In the genomic region with DNA sequence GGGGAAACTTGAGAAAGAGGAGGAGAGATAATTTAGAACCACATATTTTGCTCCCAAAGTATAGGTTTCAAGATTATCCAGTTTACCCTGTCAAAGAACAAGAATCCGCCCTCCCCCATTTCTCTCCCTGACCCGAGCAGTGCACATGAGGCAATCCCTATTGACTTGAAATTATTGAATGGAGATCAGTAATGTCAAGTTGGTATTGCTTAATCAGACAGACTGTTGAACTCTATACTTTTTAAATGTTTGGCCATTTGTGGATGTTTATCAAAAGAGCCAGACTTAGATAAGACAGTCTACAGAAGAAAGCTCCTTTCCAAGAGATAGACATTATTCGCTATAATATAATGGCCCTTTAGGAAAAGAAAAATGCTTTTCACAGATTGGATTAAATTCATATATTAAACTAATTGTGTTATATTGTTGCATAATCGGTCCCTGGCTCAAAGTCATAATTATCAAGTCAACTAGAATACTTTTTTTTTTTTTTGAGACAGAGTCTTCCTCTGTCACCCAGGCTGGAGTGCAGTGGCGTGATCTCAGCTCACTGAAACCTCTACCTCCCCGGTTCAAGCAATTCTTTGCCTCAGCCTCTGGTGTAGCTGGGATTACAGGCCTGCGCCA, we compare ENCODE assay signal across 1 cellular context.
TF ChIP-seq lines count a peak whose summit lies in the region.

No MANE protein-coding gene starts in this region.

TF ChIP-seq in HepG2, 621 proteins besides CTCF, POLR2A, EP300 and RAD21 (continued from another document and continues in another):
- TF ChIP-seq, protein P1, sequence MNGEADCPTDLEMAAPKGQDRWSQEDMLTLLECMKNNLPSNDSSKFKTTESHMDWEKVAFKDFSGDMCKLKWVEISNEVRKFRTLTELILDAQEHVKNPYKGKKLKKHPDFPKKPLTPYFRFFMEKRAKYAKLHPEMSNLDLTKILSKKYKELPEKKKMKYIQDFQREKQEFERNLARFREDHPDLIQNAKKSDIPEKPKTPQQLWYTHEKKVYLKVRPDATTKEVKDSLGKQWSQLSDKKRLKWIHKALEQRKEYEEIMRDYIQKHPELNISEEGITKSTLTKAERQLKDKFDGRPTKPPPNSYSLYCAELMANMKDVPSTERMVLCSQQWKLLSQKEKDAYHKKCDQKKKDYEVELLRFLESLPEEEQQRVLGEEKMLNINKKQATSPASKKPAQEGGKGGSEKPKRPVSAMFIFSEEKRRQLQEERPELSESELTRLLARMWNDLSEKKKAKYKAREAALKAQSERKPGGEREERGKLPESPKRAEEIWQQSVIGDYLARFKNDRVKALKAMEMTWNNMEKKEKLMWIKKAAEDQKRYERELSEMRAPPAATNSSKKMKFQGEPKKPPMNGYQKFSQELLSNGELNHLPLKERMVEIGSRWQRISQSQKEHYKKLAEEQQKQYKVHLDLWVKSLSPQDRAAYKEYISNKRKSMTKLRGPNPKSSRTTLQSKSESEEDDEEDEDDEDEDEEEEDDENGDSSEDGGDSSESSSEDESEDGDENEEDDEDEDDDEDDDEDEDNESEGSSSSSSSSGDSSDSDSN (CRISPR knock-in tag; IDR thresholded peaks at IDR 0.05), result no peak
- TF ChIP-seq ZBTB3 (CRISPR knock-in tag; IDR thresholded peaks at IDR 0.05; ENCODE audit: borderline replicate concordance, low read depth) (0 out of 2 replicates have a peak, but pooled peaks have one; percentile 45), TEAD3 (CRISPR knock-in tag; optimal IDR thresholded peaks at IDR 0.05; ENCODE audit: borderline replicate concordance) (peak; percentile 8), MEIS2 (CRISPR knock-in tag; IDR thresholded peaks at IDR 0.05) (0 out of 2 replicates have a peak, but pooled peaks have one; percentile 24), KAT8 (CRISPR knock-in tag; IDR thresholded peaks at IDR 0.05) (0 out of 2 replicates have a peak, but pooled peaks have one; percentile 24), ZNF768 (CRISPR knock-in tag; IDR thresholded peaks at IDR 0.05) (no peak), REPIN1 (CRISPR knock-in tag; IDR thresholded peaks at IDR 0.05; ENCODE audit: borderline replicate concordance, low read depth) (peak; percentile 43; the same call in 1 of the 2 replicates), MIER2 (CRISPR knock-in tag; IDR thresholded peaks at IDR 0.05) (0 out of 2 replicates have a peak, but pooled peaks have one; percentile 24), TBX2 (CRISPR knock-in tag; IDR thresholded peaks at IDR 0.05; ENCODE audit: borderline replicate concordance) (no peak), HMG20A (CRISPR knock-in tag; IDR thresholded peaks at IDR 0.05; ENCODE audit: borderline replicate concordance) (peak; percentile 68; the same call in 1 of the 2 replicates), ZNF230 (CRISPR knock-in tag; IDR thresholded peaks at IDR 0.05) (no peak), FOXO1 (CRISPR knock-in tag; IDR thresholded peaks at IDR 0.05) (peak; percentile 68; the same call in 1 of the 2 replicates), MIER3 (CRISPR knock-in tag; IDR thresholded peaks at IDR 0.05; ENCODE audit: borderline replicate concordance) (peak; percentile 56; the same call in 1 of the 2 replicates), TARDBP (CRISPR knock-in tag; IDR thresholded peaks at IDR 0.05) (peak; percentile 61; the same call in 1 of the 2 replicates), HMGA1 (CRISPR knock-in tag; conservative IDR thresholded peaks at IDR 0.05) (no peak), ZNF577 (CRISPR knock-in tag; IDR thresholded peaks at IDR 0.05; ENCODE audit: borderline replicate concordance, low read depth) (no peak), RELA (CRISPR knock-in tag; IDR thresholded peaks at IDR 0.05) (no peak), RBM22 (optimal IDR thresholded peaks at IDR 0.05; ENCODE audit: low read length) (no peak), ATRX (CRISPR knock-in tag; IDR thresholded peaks at IDR 0.05; ENCODE audit: borderline replicate concordance) (no peak), FOXK2 (IDR thresholded peaks at IDR 0.05) (peak; percentile 36; the same call in 1 of the 2 replicates), SKI (IDR thresholded peaks at IDR 0.05; ENCODE audit: partially characterized antibody) (peak; percentile 93), ZNF460 (CRISPR knock-in tag; IDR thresholded peaks at IDR 0.05; ENCODE audit: borderline replicate concordance) (no peak), BCL6 (CRISPR knock-in tag; IDR thresholded peaks at IDR 0.05) (peak; percentile 91), ZNF558 (CRISPR knock-in tag; IDR thresholded peaks at IDR 0.05; ENCODE audit: borderline replicate concordance) (no peak), EHMT2 (IDR thresholded peaks at IDR 0.05; ENCODE audit: borderline replicate concordance, low read depth, low read length) (no peak; the same call in 1 of the 2 replicates), NR2F6 (IDR thresholded peaks at IDR 0.05) (peak; percentile 86), NR2F6 (CRISPR knock-in tag; IDR thresholded peaks at IDR 0.05) (peak; percentile 85), SIN3B (IDR thresholded peaks at IDR 0.05; ENCODE audit: low read length) (no peak), ZMYM2 (CRISPR knock-in tag; IDR thresholded peaks at IDR 0.05) (no peak), SALL1 (CRISPR knock-in tag; IDR thresholded peaks at IDR 0.05) (peak; percentile 51; the same call in 1 of the 2 replicates), ZNF34 (CRISPR knock-in tag; IDR thresholded peaks at IDR 0.05; ENCODE audit: borderline replicate concordance) (no peak), ZNF3 (CRISPR knock-in tag; IDR thresholded peaks at IDR 0.05) (no peak), RXRA (CRISPR knock-in tag; IDR thresholded peaks at IDR 0.05) (no peak; the same call in 1 of the 2 replicates), MAFG (CRISPR knock-in tag; IDR thresholded peaks at IDR 0.05) (no peak)
- TF ChIP-seq, protein P2, sequence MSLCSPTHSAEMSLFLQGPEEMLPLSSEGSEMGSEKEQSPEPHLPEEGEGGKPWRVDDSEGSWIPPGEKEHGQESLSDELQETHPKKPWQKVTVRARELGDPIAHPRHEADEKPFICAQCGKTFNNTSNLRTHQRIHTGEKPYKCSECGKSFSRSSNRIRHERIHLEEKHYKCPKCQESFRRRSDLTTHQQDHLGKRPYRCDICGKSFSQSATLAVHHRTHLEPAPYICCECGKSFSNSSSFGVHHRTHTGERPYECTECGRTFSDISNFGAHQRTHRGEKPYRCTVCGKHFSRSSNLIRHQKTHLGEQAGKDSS (CRISPR knock-in tag; IDR thresholded peaks at IDR 0.05; ENCODE audit: borderline replicate concordance, low read depth), result no peak
- TF ChIP-seq, protein P3, sequence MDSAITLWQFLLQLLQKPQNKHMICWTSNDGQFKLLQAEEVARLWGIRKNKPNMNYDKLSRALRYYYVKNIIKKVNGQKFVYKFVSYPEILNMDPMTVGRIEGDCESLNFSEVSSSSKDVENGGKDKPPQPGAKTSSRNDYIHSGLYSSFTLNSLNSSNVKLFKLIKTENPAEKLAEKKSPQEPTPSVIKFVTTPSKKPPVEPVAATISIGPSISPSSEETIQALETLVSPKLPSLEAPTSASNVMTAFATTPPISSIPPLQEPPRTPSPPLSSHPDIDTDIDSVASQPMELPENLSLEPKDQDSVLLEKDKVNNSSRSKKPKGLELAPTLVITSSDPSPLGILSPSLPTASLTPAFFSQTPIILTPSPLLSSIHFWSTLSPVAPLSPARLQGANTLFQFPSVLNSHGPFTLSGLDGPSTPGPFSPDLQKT (CRISPR knock-in tag; IDR thresholded peaks at IDR 0.05; ENCODE audit: borderline replicate concordance), result no peak
- TF ChIP-seq, protein P4, sequence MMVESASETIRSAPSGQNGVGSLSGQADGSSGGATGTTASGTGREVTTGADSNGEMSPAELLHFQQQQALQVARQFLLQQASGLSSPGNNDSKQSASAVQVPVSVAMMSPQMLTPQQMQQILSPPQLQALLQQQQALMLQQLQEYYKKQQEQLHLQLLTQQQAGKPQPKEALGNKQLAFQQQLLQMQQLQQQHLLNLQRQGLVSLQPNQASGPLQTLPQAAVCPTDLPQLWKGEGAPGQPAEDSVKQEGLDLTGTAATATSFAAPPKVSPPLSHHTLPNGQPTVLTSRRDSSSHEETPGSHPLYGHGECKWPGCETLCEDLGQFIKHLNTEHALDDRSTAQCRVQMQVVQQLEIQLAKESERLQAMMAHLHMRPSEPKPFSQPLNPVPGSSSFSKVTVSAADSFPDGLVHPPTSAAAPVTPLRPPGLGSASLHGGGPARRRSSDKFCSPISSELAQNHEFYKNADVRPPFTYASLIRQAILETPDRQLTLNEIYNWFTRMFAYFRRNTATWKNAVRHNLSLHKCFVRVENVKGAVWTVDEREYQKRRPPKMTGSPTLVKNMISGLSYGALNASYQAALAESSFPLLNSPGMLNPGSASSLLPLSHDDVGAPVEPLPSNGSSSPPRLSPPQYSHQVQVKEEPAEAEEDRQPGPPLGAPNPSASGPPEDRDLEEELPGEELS (CRISPR knock-in tag; IDR thresholded peaks at IDR 0.05), result peak; percentile 75
- TF ChIP-seq, protein P5, sequence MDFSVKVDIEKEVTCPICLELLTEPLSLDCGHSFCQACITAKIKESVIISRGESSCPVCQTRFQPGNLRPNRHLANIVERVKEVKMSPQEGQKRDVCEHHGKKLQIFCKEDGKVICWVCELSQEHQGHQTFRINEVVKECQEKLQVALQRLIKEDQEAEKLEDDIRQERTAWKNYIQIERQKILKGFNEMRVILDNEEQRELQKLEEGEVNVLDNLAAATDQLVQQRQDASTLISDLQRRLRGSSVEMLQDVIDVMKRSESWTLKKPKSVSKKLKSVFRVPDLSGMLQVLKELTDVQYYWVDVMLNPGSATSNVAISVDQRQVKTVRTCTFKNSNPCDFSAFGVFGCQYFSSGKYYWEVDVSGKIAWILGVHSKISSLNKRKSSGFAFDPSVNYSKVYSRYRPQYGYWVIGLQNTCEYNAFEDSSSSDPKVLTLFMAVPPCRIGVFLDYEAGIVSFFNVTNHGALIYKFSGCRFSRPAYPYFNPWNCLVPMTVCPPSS (IDR thresholded peaks at IDR 0.05), result no peak
- TF ChIP-seq, protein P6, sequence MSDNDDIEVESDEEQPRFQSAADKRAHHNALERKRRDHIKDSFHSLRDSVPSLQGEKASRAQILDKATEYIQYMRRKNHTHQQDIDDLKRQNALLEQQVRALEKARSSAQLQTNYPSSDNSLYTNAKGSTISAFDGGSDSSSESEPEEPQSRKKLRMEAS (IDR thresholded peaks at IDR 0.05), result no peak
- TF ChIP-seq, protein P7, sequence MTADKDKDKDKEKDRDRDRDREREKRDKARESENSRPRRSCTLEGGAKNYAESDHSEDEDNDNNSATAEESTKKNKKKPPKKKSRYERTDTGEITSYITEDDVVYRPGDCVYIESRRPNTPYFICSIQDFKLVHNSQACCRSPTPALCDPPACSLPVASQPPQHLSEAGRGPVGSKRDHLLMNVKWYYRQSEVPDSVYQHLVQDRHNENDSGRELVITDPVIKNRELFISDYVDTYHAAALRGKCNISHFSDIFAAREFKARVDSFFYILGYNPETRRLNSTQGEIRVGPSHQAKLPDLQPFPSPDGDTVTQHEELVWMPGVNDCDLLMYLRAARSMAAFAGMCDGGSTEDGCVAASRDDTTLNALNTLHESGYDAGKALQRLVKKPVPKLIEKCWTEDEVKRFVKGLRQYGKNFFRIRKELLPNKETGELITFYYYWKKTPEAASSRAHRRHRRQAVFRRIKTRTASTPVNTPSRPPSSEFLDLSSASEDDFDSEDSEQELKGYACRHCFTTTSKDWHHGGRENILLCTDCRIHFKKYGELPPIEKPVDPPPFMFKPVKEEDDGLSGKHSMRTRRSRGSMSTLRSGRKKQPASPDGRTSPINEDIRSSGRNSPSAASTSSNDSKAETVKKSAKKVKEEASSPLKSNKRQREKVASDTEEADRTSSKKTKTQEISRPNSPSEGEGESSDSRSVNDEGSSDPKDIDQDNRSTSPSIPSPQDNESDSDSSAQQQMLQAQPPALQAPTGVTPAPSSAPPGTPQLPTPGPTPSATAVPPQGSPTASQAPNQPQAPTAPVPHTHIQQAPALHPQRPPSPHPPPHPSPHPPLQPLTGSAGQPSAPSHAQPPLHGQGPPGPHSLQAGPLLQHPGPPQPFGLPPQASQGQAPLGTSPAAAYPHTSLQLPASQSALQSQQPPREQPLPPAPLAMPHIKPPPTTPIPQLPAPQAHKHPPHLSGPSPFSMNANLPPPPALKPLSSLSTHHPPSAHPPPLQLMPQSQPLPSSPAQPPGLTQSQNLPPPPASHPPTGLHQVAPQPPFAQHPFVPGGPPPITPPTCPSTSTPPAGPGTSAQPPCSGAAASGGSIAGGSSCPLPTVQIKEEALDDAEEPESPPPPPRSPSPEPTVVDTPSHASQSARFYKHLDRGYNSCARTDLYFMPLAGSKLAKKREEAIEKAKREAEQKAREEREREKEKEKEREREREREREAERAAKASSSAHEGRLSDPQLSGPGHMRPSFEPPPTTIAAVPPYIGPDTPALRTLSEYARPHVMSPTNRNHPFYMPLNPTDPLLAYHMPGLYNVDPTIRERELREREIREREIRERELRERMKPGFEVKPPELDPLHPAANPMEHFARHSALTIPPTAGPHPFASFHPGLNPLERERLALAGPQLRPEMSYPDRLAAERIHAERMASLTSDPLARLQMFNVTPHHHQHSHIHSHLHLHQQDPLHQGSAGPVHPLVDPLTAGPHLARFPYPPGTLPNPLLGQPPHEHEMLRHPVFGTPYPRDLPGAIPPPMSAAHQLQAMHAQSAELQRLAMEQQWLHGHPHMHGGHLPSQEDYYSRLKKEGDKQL (CRISPR knock-in tag; IDR thresholded peaks at IDR 0.05; ENCODE audit: low read depth), result peak; percentile 68; the same call in 1 of the 2 replicates
- TF ChIP-seq, protein P8, sequence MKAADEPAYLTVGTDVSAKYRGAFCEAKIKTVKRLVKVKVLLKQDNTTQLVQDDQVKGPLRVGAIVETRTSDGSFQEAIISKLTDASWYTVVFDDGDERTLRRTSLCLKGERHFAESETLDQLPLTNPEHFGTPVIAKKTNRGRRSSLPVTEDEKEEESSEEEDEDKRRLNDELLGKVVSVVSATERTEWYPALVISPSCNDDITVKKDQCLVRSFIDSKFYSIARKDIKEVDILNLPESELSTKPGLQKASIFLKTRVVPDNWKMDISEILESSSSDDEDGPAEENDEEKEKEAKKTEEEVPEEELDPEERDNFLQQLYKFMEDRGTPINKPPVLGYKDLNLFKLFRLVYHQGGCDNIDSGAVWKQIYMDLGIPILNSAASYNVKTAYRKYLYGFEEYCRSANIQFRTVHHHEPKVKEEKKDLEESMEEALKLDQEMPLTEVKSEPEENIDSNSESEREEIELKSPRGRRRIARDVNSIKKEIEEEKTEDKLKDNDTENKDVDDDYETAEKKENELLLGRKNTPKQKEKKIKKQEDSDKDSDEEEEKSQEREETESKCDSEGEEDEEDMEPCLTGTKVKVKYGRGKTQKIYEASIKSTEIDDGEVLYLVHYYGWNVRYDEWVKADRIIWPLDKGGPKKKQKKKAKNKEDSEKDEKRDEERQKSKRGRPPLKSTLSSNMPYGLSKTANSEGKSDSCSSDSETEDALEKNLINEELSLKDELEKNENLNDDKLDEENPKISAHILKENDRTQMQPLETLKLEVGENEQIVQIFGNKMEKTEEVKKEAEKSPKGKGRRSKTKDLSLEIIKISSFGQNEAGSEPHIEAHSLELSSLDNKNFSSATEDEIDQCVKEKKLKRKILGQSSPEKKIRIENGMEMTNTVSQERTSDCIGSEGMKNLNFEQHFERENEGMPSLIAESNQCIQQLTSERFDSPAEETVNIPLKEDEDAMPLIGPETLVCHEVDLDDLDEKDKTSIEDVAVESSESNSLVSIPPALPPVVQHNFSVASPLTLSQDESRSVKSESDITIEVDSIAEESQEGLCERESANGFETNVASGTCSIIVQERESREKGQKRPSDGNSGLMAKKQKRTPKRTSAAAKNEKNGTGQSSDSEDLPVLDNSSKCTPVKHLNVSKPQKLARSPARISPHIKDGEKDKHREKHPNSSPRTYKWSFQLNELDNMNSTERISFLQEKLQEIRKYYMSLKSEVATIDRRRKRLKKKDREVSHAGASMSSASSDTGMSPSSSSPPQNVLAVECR (CRISPR knock-in tag; IDR thresholded peaks at IDR 0.05; ENCODE audit: borderline replicate concordance), result peak; percentile 40; the same call in 1 of the 2 replicates
- TF ChIP-seq, protein P9, sequence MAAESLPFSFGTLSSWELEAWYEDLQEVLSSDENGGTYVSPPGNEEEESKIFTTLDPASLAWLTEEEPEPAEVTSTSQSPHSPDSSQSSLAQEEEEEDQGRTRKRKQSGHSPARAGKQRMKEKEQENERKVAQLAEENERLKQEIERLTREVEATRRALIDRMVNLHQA (CRISPR knock-in tag; IDR thresholded peaks at IDR 0.05), result no peak
